ENCODE assay signal across 1 cellular context in the genomic region with DNA sequence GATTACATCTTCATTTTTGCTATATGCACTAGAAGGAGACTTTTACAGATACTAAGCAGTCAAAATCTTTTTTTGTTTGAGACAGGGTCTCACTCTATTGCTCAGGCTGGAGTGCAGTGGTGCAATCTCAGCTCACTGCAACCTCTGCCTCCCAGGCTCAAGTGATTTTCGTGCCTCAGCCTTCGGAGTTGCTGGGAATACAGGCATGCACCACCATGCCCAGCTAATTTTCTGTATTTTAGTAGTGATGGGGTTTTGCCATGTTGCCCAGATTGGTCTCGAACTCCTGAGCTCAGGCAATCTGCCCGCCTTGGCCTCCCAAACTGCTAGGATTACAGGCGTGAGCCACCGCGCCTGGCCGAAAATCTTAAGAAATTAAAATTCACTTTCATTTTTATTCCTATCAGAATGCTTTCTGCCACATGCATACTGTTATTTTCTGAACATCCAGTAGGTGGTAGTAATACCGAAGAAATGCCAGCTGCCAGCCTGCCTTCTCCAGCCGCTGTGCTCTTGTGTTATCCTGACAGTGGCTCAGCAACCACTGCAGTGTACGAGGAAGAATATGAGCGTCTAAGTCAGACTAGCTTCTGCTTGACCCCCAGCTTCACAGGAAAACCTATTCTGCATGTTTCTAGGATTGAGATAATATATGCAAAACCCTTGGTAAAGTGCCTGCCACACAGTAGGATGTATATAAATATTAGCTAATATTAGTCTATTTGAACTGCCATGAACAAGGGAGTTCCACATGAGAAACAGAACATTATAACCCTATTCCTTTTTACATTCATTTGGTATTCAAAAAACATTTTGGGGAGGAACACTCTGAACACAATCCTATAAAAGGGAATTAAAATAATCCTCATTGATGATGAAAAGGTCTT.
A peak's percentile ranks its signal among the peaks of the same experiment; 100 is the strongest.
TF ChIP-seq lines count a peak whose summit lies in the region.

No MANE protein-coding gene starts in this region.

TF ChIP-seq in HepG2, 621 proteins besides CTCF, POLR2A, EP300 and RAD21 (continued from another document):
- TF ChIP-seq, protein P1, sequence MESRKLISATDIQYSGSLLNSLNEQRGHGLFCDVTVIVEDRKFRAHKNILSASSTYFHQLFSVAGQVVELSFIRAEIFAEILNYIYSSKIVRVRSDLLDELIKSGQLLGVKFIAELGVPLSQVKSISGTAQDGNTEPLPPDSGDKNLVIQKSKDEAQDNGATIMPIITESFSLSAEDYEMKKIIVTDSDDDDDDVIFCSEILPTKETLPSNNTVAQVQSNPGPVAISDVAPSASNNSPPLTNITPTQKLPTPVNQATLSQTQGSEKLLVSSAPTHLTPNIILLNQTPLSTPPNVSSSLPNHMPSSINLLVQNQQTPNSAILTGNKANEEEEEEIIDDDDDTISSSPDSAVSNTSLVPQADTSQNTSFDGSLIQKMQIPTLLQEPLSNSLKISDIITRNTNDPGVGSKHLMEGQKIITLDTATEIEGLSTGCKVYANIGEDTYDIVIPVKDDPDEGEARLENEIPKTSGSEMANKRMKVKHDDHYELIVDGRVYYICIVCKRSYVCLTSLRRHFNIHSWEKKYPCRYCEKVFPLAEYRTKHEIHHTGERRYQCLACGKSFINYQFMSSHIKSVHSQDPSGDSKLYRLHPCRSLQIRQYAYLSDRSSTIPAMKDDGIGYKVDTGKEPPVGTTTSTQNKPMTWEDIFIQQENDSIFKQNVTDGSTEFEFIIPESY (CRISPR knock-in tag; IDR thresholded peaks at IDR 0.05): no peak
- TF ChIP-seq HMG20A (CRISPR knock-in tag; IDR thresholded peaks at IDR 0.05; ENCODE audit: borderline replicate concordance) (peak; percentile 13; the same call in 1 of the 2 replicates), ZC3H13 (CRISPR knock-in tag; IDR thresholded peaks at IDR 0.05) (no peak), MYC (CRISPR knock-in tag; IDR thresholded peaks at IDR 0.05; ENCODE audit: borderline replicate concordance) (no peak), ZNF354B (CRISPR knock-in tag; IDR thresholded peaks at IDR 0.05) (no peak), ZNF331 (CRISPR knock-in tag; IDR thresholded peaks at IDR 0.05) (0 out of 2 replicates have a peak, but pooled peaks have one; percentile 45), XBP1 (CRISPR knock-in tag; IDR thresholded peaks at IDR 0.05) (no peak), ZNF343 (CRISPR knock-in tag; IDR thresholded peaks at IDR 0.05) (no peak), PLRG1 (conservative IDR thresholded peaks at IDR 0.05) (no peak), ZNF10 (CRISPR knock-in tag; IDR thresholded peaks at IDR 0.05; ENCODE audit: borderline replicate concordance, low read depth) (no peak), NR1H2 (CRISPR knock-in tag; IDR thresholded peaks at IDR 0.05; ENCODE audit: borderline replicate concordance, low read depth) (no peak), CEBPB (IDR thresholded peaks at IDR 0.05; ENCODE audit: borderline replicate concordance, low read depth, low read length) (no peak), ZNF552 (CRISPR knock-in tag; IDR thresholded peaks at IDR 0.05; ENCODE audit: borderline replicate concordance) (no peak), ZNF224 (CRISPR knock-in tag; IDR thresholded peaks at IDR 0.05) (no peak), HNRNPL (IDR thresholded peaks at IDR 0.05; ENCODE audit: low read depth, low read length) (no peak), ZKSCAN1 (IDR thresholded peaks at IDR 0.05; ENCODE audit: low read length) (no peak), KDM5A (IDR thresholded peaks at IDR 0.05; ENCODE audit: borderline replicate concordance, low read length) (peak; percentile 46; the same call in 1 of the 2 replicates), KMT2B (CRISPR knock-in tag; IDR thresholded peaks at IDR 0.05) (no peak), ZNF83 (CRISPR knock-in tag; IDR thresholded peaks at IDR 0.05; ENCODE audit: borderline replicate concordance) (no peak), SP4 (CRISPR knock-in tag; IDR thresholded peaks at IDR 0.05) (no peak), SMARCE1 (IDR thresholded peaks at IDR 0.05; ENCODE audit: borderline replicate concordance) (no peak), TBX2 (CRISPR knock-in tag; IDR thresholded peaks at IDR 0.05; ENCODE audit: borderline replicate concordance) (no peak), SCMH1 (CRISPR knock-in tag; IDR thresholded peaks at IDR 0.05; ENCODE audit: borderline replicate concordance) (no peak)
- TF ChIP-seq, protein P2, sequence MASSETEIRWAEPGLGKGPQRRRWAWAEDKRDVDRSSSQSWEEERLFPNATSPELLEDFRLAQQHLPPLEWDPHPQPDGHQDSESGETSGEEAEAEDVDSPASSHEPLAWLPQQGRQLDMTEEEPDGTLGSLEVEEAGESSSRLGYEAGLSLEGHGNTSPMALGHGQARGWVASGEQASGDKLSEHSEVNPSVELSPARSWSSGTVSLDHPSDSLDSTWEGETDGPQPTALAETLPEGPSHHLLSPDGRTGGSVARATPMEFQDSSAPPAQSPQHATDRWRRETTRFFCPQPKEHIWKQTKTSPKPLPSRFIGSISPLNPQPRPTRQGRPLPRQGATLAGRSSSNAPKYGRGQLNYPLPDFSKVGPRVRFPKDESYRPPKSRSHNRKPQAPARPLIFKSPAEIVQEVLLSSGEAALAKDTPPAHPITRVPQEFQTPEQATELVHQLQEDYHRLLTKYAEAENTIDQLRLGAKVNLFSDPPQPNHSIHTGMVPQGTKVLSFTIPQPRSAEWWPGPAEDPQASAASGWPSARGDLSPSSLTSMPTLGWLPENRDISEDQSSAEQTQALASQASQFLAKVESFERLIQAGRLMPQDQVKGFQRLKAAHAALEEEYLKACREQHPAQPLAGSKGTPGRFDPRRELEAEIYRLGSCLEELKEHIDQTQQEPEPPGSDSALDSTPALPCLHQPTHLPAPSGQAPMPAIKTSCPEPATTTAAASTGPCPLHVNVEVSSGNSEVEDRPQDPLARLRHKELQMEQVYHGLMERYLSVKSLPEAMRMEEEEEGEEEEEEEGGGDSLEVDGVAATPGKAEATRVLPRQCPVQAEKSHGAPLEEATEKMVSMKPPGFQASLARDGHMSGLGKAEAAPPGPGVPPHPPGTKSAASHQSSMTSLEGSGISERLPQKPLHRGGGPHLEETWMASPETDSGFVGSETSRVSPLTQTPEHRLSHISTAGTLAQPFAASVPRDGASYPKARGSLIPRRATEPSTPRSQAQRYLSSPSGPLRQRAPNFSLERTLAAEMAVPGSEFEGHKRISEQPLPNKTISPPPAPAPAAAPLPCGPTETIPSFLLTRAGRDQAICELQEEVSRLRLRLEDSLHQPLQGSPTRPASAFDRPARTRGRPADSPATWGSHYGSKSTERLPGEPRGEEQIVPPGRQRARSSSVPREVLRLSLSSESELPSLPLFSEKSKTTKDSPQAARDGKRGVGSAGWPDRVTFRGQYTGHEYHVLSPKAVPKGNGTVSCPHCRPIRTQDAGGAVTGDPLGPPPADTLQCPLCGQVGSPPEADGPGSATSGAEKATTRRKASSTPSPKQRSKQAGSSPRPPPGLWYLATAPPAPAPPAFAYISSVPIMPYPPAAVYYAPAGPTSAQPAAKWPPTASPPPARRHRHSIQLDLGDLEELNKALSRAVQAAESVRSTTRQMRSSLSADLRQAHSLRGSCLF (CRISPR knock-in tag; IDR thresholded peaks at IDR 0.05; ENCODE audit: borderline replicate concordance): no peak
- TF ChIP-seq, protein P3, sequence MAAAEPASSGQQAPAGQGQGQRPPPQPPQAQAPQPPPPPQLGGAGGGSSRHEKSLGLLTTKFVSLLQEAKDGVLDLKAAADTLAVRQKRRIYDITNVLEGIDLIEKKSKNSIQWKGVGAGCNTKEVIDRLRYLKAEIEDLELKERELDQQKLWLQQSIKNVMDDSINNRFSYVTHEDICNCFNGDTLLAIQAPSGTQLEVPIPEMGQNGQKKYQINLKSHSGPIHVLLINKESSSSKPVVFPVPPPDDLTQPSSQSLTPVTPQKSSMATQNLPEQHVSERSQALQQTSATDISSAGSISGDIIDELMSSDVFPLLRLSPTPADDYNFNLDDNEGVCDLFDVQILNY (CRISPR knock-in tag; conservative IDR thresholded peaks at IDR 0.05): no peak
- TF ChIP-seq, protein P4, sequence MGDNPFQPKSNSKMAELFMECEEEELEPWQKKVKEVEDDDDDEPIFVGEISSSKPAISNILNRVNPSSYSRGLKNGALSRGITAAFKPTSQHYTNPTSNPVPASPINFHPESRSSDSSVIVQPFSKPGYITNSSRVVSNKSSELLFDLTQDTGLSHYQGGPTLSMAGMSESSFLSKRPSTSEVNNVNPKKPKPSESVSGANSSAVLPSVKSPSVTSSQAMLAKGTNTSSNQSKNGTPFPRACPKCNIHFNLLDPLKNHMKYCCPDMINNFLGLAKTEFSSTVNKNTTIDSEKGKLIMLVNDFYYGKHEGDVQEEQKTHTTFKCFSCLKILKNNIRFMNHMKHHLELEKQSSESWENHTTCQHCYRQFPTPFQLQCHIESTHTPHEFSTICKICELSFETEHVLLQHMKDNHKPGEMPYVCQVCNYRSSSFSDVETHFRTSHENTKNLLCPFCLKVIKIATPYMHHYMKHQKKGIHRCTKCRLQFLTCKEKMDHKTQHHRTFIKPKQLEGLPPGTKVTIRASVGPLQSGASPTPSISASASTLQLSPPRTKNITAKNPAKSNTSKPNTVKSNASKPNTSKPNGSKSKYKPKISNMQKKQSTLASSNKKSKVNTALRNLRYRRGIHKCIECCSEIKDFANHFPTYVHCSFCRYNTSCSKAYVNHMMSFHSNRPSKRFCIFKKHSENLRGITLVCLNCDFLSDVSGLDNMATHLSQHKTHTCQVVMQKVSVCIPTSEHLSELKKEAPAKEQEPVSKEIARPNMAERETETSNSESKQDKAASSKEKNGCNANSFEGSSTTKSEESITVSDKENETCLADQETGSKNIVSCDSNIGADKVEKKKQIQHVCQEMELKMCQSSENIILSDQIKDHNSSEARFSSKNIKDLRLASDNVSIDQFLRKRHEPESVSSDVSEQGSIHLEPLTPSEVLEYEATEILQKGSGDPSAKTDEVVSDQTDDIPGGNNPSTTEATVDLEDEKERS (CRISPR knock-in tag; IDR thresholded peaks at IDR 0.05): no peak
- TF ChIP-seq, protein P5, sequence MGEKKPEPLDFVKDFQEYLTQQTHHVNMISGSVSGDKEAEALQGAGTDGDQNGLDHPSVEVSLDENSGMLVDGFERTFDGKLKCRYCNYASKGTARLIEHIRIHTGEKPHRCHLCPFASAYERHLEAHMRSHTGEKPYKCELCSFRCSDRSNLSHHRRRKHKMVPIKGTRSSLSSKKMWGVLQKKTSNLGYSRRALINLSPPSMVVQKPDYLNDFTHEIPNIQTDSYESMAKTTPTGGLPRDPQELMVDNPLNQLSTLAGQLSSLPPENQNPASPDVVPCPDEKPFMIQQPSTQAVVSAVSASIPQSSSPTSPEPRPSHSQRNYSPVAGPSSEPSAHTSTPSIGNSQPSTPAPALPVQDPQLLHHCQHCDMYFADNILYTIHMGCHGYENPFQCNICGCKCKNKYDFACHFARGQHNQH (CRISPR knock-in tag; IDR thresholded peaks at IDR 0.05): 0 out of 2 replicates have a peak, but pooled peaks have one; percentile 27
- TF ChIP-seq, protein P6, sequence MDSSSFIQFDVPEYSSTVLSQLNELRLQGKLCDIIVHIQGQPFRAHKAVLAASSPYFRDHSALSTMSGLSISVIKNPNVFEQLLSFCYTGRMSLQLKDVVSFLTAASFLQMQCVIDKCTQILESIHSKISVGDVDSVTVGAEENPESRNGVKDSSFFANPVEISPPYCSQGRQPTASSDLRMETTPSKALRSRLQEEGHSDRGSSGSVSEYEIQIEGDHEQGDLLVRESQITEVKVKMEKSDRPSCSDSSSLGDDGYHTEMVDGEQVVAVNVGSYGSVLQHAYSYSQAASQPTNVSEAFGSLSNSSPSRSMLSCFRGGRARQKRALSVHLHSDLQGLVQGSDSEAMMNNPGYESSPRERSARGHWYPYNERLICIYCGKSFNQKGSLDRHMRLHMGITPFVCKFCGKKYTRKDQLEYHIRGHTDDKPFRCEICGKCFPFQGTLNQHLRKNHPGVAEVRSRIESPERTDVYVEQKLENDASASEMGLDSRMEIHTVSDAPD (CRISPR knock-in tag; IDR thresholded peaks at IDR 0.05): no peak
- TF ChIP-seq, protein P7, sequence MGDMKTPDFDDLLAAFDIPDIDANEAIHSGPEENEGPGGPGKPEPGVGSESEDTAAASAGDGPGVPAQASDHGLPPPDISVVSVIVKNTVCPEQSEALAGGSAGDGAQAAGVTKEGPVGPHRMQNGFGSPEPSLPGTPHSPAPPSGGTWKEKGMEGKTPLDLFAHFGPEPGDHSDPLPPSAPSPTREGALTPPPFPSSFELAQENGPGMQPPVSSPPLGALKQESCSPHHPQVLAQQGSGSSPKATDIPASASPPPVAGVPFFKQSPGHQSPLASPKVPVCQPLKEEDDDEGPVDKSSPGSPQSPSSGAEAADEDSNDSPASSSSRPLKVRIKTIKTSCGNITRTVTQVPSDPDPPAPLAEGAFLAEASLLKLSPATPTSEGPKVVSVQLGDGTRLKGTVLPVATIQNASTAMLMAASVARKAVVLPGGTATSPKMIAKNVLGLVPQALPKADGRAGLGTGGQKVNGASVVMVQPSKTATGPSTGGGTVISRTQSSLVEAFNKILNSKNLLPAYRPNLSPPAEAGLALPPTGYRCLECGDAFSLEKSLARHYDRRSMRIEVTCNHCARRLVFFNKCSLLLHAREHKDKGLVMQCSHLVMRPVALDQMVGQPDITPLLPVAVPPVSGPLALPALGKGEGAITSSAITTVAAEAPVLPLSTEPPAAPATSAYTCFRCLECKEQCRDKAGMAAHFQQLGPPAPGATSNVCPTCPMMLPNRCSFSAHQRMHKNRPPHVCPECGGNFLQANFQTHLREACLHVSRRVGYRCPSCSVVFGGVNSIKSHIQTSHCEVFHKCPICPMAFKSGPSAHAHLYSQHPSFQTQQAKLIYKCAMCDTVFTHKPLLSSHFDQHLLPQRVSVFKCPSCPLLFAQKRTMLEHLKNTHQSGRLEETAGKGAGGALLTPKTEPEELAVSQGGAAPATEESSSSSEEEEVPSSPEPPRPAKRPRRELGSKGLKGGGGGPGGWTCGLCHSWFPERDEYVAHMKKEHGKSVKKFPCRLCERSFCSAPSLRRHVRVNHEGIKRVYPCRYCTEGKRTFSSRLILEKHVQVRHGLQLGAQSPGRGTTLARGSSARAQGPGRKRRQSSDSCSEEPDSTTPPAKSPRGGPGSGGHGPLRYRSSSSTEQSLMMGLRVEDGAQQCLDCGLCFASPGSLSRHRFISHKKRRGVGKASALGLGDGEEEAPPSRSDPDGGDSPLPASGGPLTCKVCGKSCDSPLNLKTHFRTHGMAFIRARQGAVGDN (CRISPR knock-in tag; IDR thresholded peaks at IDR 0.05): no peak
